ENCODE assay signal across 16 cellular contexts in genomic region chr9:137989156-137989555, GRCh38.
DNase-seq lines count a peak whose midpoint lies in the region; ATAC-seq and TF ChIP-seq lines count a peak whose summit lies in the region.
"Had no signal": no experiment of that assay in that cellular context is flagged by ENCODE, and none has a peak within 500 bp of the region (broad histone marks: within the 10 kb centered on the region; RNA-seq: fewer than 3 reads in every experiment).

No MANE protein-coding gene starts in this region.

- ATAC-seq in activated CD8-positive, alpha-beta T cell treated with anti-CD3 and anti-CD28 coated beads, Interleukin-2, amount 10 ng/mL, durations not matched to agents 7 days and 5 days: no peak
- no peak for ATAC-seq in activated CD8-positive, alpha-beta T cell treated with anti-CD3 and anti-CD28 coated beads for 36 hours
- ATAC-seq in left cardiac atrium: no peak
- no peak for ATAC-seq in sciatic nerve
- ATAC-seq: HCT116 had no signal

- CTCF ChIA-PET in activated CD8-positive, alpha-beta T cell treated with anti-CD3 and anti-CD28 coated beads, Interleukin-2, amount 10 ng/mL, durations not matched to agents 7 days and 5 days (lab: Charles Lee): interaction anchor here (1.0 kb wide), 1 partner anchor 316 kb away, joined by 3 read pairs; no protein-coding TSS in a partner anchor
- CTCF ChIA-PET in activated CD8-positive, alpha-beta T cell treated with anti-CD3 and anti-CD28 coated beads for 36 hours (lab: Charles Lee): interaction anchor here (1.0 kb wide), 2 partner anchors 13 to 316 kb away, joined by 3 read pairs; no protein-coding TSS in a partner anchor

- H3K4me3 Mint-ChIP-seq in activated CD8-positive, alpha-beta T cell treated with anti-CD3 and anti-CD28 coated beads, Interleukin-2, amount 10 ng/mL, durations not matched to agents 7 days and 5 days: no peak overlapping the region
- H3K4me3 Mint-ChIP-seq in activated CD8-positive, alpha-beta T cell treated with anti-CD3 and anti-CD28 coated beads for 36 hours: no peak overlapping the region
- H3K4me3 Mint-ChIP-seq: CD4-positive, alpha-beta T cell had no signal

- peak overlapping the region; percentile 44 for H3K27ac Mint-ChIP-seq in activated CD8-positive, alpha-beta T cell treated with anti-CD3 and anti-CD28 coated beads, Interleukin-2, amount 10 ng/mL, durations not matched to agents 7 days and 5 days
- no peak overlapping the region for H3K27ac Mint-ChIP-seq in activated CD8-positive, alpha-beta T cell treated with anti-CD3 and anti-CD28 coated beads for 36 hours
- H3K27ac Mint-ChIP-seq: CD4-positive, alpha-beta T cell had no signal

- intact Hi-C loops in activated CD8-positive, alpha-beta T cell treated with anti-CD3 and anti-CD28 coated beads for 36 hours (cut with micrococcal nuclease): no loop called here
- intact Hi-C loops in left cardiac atrium (cut with DNase I): no loop called here
- intact Hi-C loops in sciatic nerve (cut with DNase I): no loop called here

- no peaks in the 10 kb centered on the region for H3K9me3 ChIP-seq in right atrium auricular region

- H3K4me3 ChIP-seq in right atrium auricular region: no peak overlapping the region
- H3K4me3 ChIP-seq: GM23248 had no signal

- no peaks in the 10 kb centered on the region for H3K36me3 Mint-ChIP-seq in activated CD8-positive, alpha-beta T cell treated with anti-CD3 and anti-CD28 coated beads, Interleukin-2, amount 10 ng/mL, durations not matched to agents 7 days and 5 days (ENCODE audit: low read depth)
- H3K36me3 Mint-ChIP-seq in activated CD8-positive, alpha-beta T cell treated with anti-CD3 and anti-CD28 coated beads for 36 hours (ENCODE audit: low read depth): no peaks in the 10 kb centered on the region

- DNase-seq in activated CD8-positive, alpha-beta T cell treated with anti-CD3 and anti-CD28 coated beads, Interleukin-2, amount 10 ng/mL, durations not matched to agents 7 days and 5 days: no peak
- no peak for DNase-seq in activated CD8-positive, alpha-beta T cell treated with anti-CD3 and anti-CD28 coated beads for 36 hours
- DNase-seq in right atrium auricular region (ENCODE audit: low spot score) (peak; percentile 44), left cardiac atrium (no peak), sciatic nerve (ENCODE audit: low spot score) (peak; percentile 19), NCI-H187 treated with DMSO at 0.1 percent for 48 hours (lab: John Stamatoyannopoulos, UW) (no peak), COLO829 (ENCODE audit: low spot score) (no peak), mucosa of gallbladder (ENCODE audit: low spot score) (no peak)
- DNase-seq: AML-193; C1 segment of cervical spinal cord; CD4-positive, alpha-beta T cell; DMS79; EL; GM23248 had no signal

- no peaks in the 10 kb centered on the region for H3K4me1 ChIP-seq in right atrium auricular region

- no peaks in the 10 kb centered on the region for H3K27me3 ChIP-seq in right atrium auricular region

- no peak for TF ChIP-seq CTCF in activated CD8-positive, alpha-beta T cell treated with anti-CD3 and anti-CD28 coated beads for 36 hours (IDR thresholded peaks at IDR 0.05)
- no peak for TF ChIP-seq CTCF in right atrium auricular region (IDR thresholded peaks at IDR 0.05)

- no peak overlapping the region for H3K27ac ChIP-seq in right atrium auricular region
- H3K27ac ChIP-seq: 22Rv1, GM23248 had no signal

- H3K9me3 Mint-ChIP-seq in activated CD8-positive, alpha-beta T cell treated with anti-CD3 and anti-CD28 coated beads, Interleukin-2, amount 10 ng/mL, durations not matched to agents 7 days and 5 days (ENCODE audit: insufficient read depth): no peaks in the 10 kb centered on the region
- no peaks in the 10 kb centered on the region for H3K9me3 Mint-ChIP-seq in activated CD8-positive, alpha-beta T cell treated with anti-CD3 and anti-CD28 coated beads for 36 hours
- H3K9me3 Mint-ChIP-seq: CD4-positive, alpha-beta T cell had no signal

- H3K27me3 Mint-ChIP-seq in activated CD8-positive, alpha-beta T cell treated with anti-CD3 and anti-CD28 coated beads, Interleukin-2, amount 10 ng/mL, durations not matched to agents 7 days and 5 days (ENCODE audit: low read depth): peaks cover 24% of the 10 kb centered on the region
- peaks cover 39% of the 10 kb centered on the region for H3K27me3 Mint-ChIP-seq in activated CD8-positive, alpha-beta T cell treated with anti-CD3 and anti-CD28 coated beads for 36 hours

- no peaks in the 10 kb centered on the region for H3K36me3 ChIP-seq in right atrium auricular region

- peaks cover 7% of the 10 kb centered on the region for H3K4me1 Mint-ChIP-seq in activated CD8-positive, alpha-beta T cell treated with anti-CD3 and anti-CD28 coated beads, Interleukin-2, amount 10 ng/mL, durations not matched to agents 7 days and 5 days (ENCODE audit: low read depth)
- H3K4me1 Mint-ChIP-seq in activated CD8-positive, alpha-beta T cell treated with anti-CD3 and anti-CD28 coated beads for 36 hours (ENCODE audit: low read depth): no peaks in the 10 kb centered on the region

- POLR2A ChIA-PET in activated CD8-positive, alpha-beta T cell treated with anti-CD3 and anti-CD28 coated beads, Interleukin-2, amount 10 ng/mL, durations not matched to agents 7 days and 5 days (lab: Charles Lee): no interaction called here
- POLR2A ChIA-PET in activated CD8-positive, alpha-beta T cell treated with anti-CD3 and anti-CD28 coated beads for 36 hours (lab: Charles Lee): no interaction called here

Comparison
In these comparisons a context has a peak if more than half of its experiments do, and no peak if none do; other contexts are left out.
1. DNase-seq: peak in right atrium auricular region (single experiment) and sciatic nerve (single experiment); none in activated CD8-positive, alpha-beta T cell treated with anti-CD3 and anti-CD28 coated beads, Interleukin-2, amount 10 ng/mL, durations not matched to agents 7 days and 5 days (single experiment), activated CD8-positive, alpha-beta T cell treated with anti-CD3 and anti-CD28 coated beads for 36 hours (single experiment), left cardiac atrium (single experiment), NCI-H187 treated with DMSO at 0.1 percent for 48 hours (single experiment), COLO829 (single experiment) and mucosa of gallbladder (single experiment).